Comparison of ENCODE assay signal across 10 cellular contexts in genomic region chr7:105024734-105025133, GRCh38. TPM values are rescaled to one million over a fixed set of nuclear protein-coding genes. Genes with fewer than 3 reads are reported as not detected.
A peak's percentile ranks its signal among the peaks of the same experiment; 100 is the strongest.
DNase-seq lines count a peak whose midpoint lies in the region; TF ChIP-seq lines count a peak whose summit lies in the region.
"Had no signal": no experiment of that assay in that cellular context is flagged by ENCODE, and none has a peak within 500 bp of the region (broad histone marks: within the 10 kb centered on the region; RNA-seq: fewer than 3 reads in every experiment).

No MANE protein-coding gene starts in this region.

- no peaks in the 10 kb centered on the region for H3K27me3 Mint-ChIP-seq in endodermal cell (ENCODE audit: insufficient read depth)
- H3K27me3 Mint-ChIP-seq: activated naive CD4-positive, alpha-beta T cell treated with anti-CD3 and anti-CD28 coated beads, Interleukin-2, amount 50 U/mL, for 24 hours had no signal

- DNase-seq in NCI-H748 (lab: John Stamatoyannopoulos, UW; ENCODE audit: unreplicated experiment) = peak; percentile 27
- no peak for DNase-seq in NCI-H748 treated with DMSO at 0.1 percent for 48 hours (lab: John Stamatoyannopoulos, UW)
- DNase-seq in NCI-H69 (lab: John Stamatoyannopoulos, UW) = peak; percentile 94
- no peak for DNase-seq in endodermal cell
- DNase-seq in skeletal muscle cell (ENCODE audit: low read depth) = peak; percentile 29
- no peak for DNase-seq in activated CD4-positive, alpha-beta T cell treated with anti-CD3 and anti-CD28 coated beads, Interleukin-2, amount 50 U/mL, for 1 hour
- DNase-seq in prostate gland (ENCODE audit: low spot score) = no peak
- DNase-seq in cortex of kidney (lab: John Stamatoyannopoulos, UW) = no peak
- DNase-seq: upper lobe of right lung had no signal

- no peaks in the 10 kb centered on the region for H3K9me3 Mint-ChIP-seq in endodermal cell
- H3K9me3 Mint-ChIP-seq: activated naive CD4-positive, alpha-beta T cell treated with anti-CD3 and anti-CD28 coated beads, Interleukin-2, amount 50 U/mL, for 24 hours had no signal

- H3K36me3 ChIP-seq in endodermal cell (ENCODE audit: control insufficient read depth, insufficient read depth, low read length) = peaks cover 5% of the 10 kb centered on the region
- no peaks in the 10 kb centered on the region for H3K36me3 ChIP-seq in prostate gland
- H3K36me3 ChIP-seq: upper lobe of right lung had no signal

- no peak for TF ChIP-seq CTCF in endodermal cell (conservative IDR thresholded peaks at IDR 0.05)
- TF ChIP-seq CTCF in prostate gland (IDR thresholded peaks at IDR 0.05) = no peak

- H3K27me3 ChIP-seq in endodermal cell (ENCODE audit: control insufficient read depth, insufficient read depth, low read length, poor library complexity, severe bottlenecking) (no peaks in the 10 kb centered on the region), prostate gland (replicated peaks; ENCODE audit: insufficient read depth) (no peaks in the 10 kb centered on the region)
- H3K27me3 ChIP-seq: upper lobe of right lung had no signal

- H3K4me3 Mint-ChIP-seq in endodermal cell = no peak overlapping the region

- H3K27ac ChIP-seq in endodermal cell (ENCODE audit: low read depth, low read length) (no peak overlapping the region), prostate gland (no peak overlapping the region)
- H3K27ac ChIP-seq: upper lobe of right lung had no signal

- H3K4me1 ChIP-seq in endodermal cell (ENCODE audit: control insufficient read depth, insufficient read depth, low read length) (no peaks in the 10 kb centered on the region), prostate gland (replicated peaks) (no peaks in the 10 kb centered on the region)

- intact Hi-C loops in prostate gland (cut with DNase I) = no loop called here

- peak overlapping the region; percentile 78 for H3K27ac Mint-ChIP-seq in endodermal cell
- H3K27ac Mint-ChIP-seq: activated naive CD4-positive, alpha-beta T cell treated with anti-CD3 and anti-CD28 coated beads, Interleukin-2, amount 50 U/mL, for 24 hours had no signal

- H3K9me3 ChIP-seq in endodermal cell (ENCODE audit: control insufficient read depth, low read length) (no peaks in the 10 kb centered on the region), prostate gland (no peaks in the 10 kb centered on the region)
- H3K9me3 ChIP-seq: upper lobe of right lung had no signal

- WGBS in endodermal cell (ENCODE audit: insufficient coverage in 1 of 2, insufficient read length in 1 of 2), 2 experiments = no CpG with 5 or more reads among the region's 1 CpG
- 29% methylated on average over 1 of the region's 1 CpG for WGBS in prostate gland

- H3K4me1 Mint-ChIP-seq in endodermal cell = peaks cover 33% of the 10 kb centered on the region

- H3K9ac ChIP-seq in endodermal cell (ENCODE audit: extremely low read depth, low read length, poor library complexity, severe bottlenecking) = no peak overlapping the region

- no peak for TF ChIP-seq POLR2A in prostate gland (IDR thresholded peaks at IDR 0.05)

- peaks cover 4% of the 10 kb centered on the region for H3K36me3 Mint-ChIP-seq in endodermal cell (ENCODE audit: low read depth)

- no peak overlapping the region for H3K4me3 ChIP-seq in endodermal cell (ENCODE audit: low read length)
- H3K4me3 ChIP-seq in skeletal muscle cell (ENCODE audit: low read depth, low read length) = no peak overlapping the region
- no peak overlapping the region for H3K4me3 ChIP-seq in prostate gland
- H3K4me3 ChIP-seq: upper lobe of right lung had no signal

RNA-seq across cellular contexts. Expression of gene KMT2E, which starts 10.7 kb away (rescaled TPM):
- total RNA-seq in endodermal cell = 10 to 100 TPM; 65.7 to 70.4 TPM
- polyA plus RNA-seq in endodermal cell (2013, experiment 1 of 2) = 73.3 TPM
- polyA plus RNA-seq in endodermal cell (2013, experiment 2 of 2) = 71.3 TPM
- 100 to 1,000 TPM in 1 of 2 donors, 10 to 100 TPM in 1; 83.7 to 102 TPM for total RNA-seq in prostate gland

Comparison
In these comparisons a context has a peak if more than half of its experiments do, and no peak if none do; other contexts are left out.
1. DNase-seq: peak in NCI-H748 (single experiment), NCI-H69 (single experiment) and skeletal muscle cell (single experiment); none in NCI-H748 treated with DMSO at 0.1 percent for 48 hours (single experiment), endodermal cell (single experiment), activated CD4-positive, alpha-beta T cell treated with anti-CD3 and anti-CD28 coated beads, Interleukin-2, amount 50 U/mL, for 1 hour (single experiment), prostate gland (single experiment) and cortex of kidney (single experiment).